In the genomic region with DNA sequence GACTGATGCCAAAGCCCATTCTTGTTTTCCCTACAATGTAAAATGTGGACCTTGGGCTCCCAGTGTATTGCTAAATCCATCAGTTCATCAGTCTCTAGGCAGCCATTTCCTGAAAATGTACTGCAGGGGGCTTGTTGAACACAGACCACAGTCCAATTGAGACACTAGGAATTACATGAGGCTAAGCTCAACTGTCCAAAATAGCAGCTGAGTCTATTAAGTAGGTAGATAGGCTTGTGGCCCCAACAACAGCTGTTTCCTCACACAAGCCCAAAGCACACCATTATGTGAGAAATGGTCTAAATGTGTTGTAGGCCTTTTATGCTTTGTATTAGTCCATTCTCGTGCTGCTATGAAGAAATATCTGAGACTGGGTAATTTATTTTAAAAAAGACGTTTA, we compare ENCODE assay signal across 30 cellular contexts. TPM values are rescaled to one million over a fixed set of nuclear protein-coding genes. Genes with fewer than 3 reads are reported as not detected.
"Had no signal": no experiment of that assay in that cellular context is flagged by ENCODE, and none has a peak within 500 bp of the region (broad histone marks: within the 10 kb centered on the region; RNA-seq: fewer than 3 reads in every experiment).

No MANE protein-coding gene starts in this region.

- H3K36me3 ChIP-seq: adrenal gland, brain microvascular endothelial cell, breast epithelium had no signal

- H3K27ac ChIP-seq: adrenal gland, body of pancreas, brain microvascular endothelial cell, breast epithelium, VCaP had no signal

- DNase-seq: activated B cell treated with CpG ODN at 0.5 μM for 24 hours; activated CD4-positive, alpha-beta memory T cell treated with anti-CD3 and anti-CD28 coated beads for 36 hours; activated CD4-positive, alpha-beta T cell treated with anti-CD3 and anti-CD28 coated beads for 4 hours; activated CD4-positive, alpha-beta T cell treated with anti-CD3 and anti-CD28 coated beads, Interleukin-2, amount 10 ng/mL, durations not matched to agents 24 days and 14 days; activated CD4-positive, alpha-beta T cell treated with anti-CD3 and anti-CD28 coated beads, Interleukin-2, amount 50 U/mL, for 1 hour; activated CD4-positive, alpha-beta T cell treated with anti-CD3 and anti-CD28 coated beads, Interleukin-2, amount 50 U/mL, for 4 hours; activated CD4-positive, CD25-positive, alpha-beta regulatory T cell treated with anti-CD3 and anti-CD28 coated beads, Interleukin-2, amount 50 U/mL, for 72 hours; activated CD8-positive, alpha-beta memory T cell treated with anti-CD3 and anti-CD28 coated beads, Interleukin-2, amount 50 U/mL, for 4 hours; activated CD8-positive, alpha-beta T cell treated with anti-CD3 and anti-CD28 coated beads for 36 hours; activated effector memory CD4-positive, alpha-beta T cell treated with anti-CD3 and anti-CD28 coated beads, Interleukin-2, amount 50 U/mL, for 16 hours; activated gamma-delta T cell treated with Interleukin-2 at 50 U/mL for 16 hours; activated naive CD4-positive, alpha-beta T cell; activated naive CD4-positive, alpha-beta T cell treated with anti-CD3 and anti-CD28 coated beads for 36 hours; activated naive CD4-positive, alpha-beta T cell treated with anti-CD3 and anti-CD28 coated beads, Interleukin-2, amount 50 U/mL, for 16 hours; activated naive CD8-positive, alpha-beta T cell treated with anti-CD3 and anti-CD28 coated beads for 36 hours; activated T-cell treated with anti-CD3 and anti-CD28 coated beads for 4 hours; activated T-cell treated with anti-CD3 and anti-CD28 coated beads, Interleukin-2, amount 50 U/mL, for 1 hour; activated T-cell treated with anti-CD3 and anti-CD28 coated beads, Interleukin-2, amount 50 U/mL, for 4 hours; activated T-cell treated with anti-CD3 and anti-CD28 coated beads, Interleukin-2, amount 50 U/mL, for 72 hours; adrenal gland; amniotic stem cell; aorta; body of pancreas; brain microvascular endothelial cell; central memory CD4-positive, alpha-beta T cell; T-helper 1 cell; T-helper 2 cell; T-helper 9 cell had no signal

- H3K4me1 ChIP-seq: adrenal gland, body of pancreas, breast epithelium had no signal

- H3K27me3 ChIP-seq: body of pancreas, brain microvascular endothelial cell had no signal

- H3K9me3 ChIP-seq: adrenal gland, body of pancreas, breast epithelium had no signal

- H3K4me3 ChIP-seq: adrenal gland, body of pancreas, breast epithelium had no signal

RNA-seq across cellular contexts. Expression of a gene that starts 60.0 kb away (rescaled TPM):
- total RNA-seq: activated B cell treated with CpG ODN at 0.5 μM for 24 hours had no signal
